In genomic region chr3:136602818-136603217, GRCh38 we compare ENCODE assay signal across 21 cellular contexts.
"Had no signal": no experiment of that assay in that cellular context is flagged by ENCODE, and none has a peak within 500 bp of the region (broad histone marks: within the 10 kb centered on the region; RNA-seq: fewer than 3 reads in every experiment).

No MANE protein-coding gene starts in this region.

- H3K4me3 ChIP-seq: MG63 had no signal

- H3K27ac ChIP-seq: RWPE1 had no signal

- H3K9me3 ChIP-seq: MG63, SK-N-SH had no signal

- ATAC-seq: Panc1, PC-3 had no signal

- H3K9ac ChIP-seq: SK-N-SH had no signal

- H3K4me2 ChIP-seq: SK-N-SH had no signal

- DNase-seq: Karpas-422, KG1, NCI-H1092, NCI-H1105 treated with DMSO at 0.1 percent for 48 hours, NCI-H1417 treated with DMSO at 0.1 percent for 48 hours, NCI-H146, NCI-H1694 treated with DMSO at 0.1 percent for 48 hours, NCI-H1930, NCI-H2081, NCI-H2107, NCI-H2227 treated with DMSO at 0.1 percent for 48 hours, NCI-H510A, NCI-H524 treated with DMSO at 0.1 percent for 48 hours, NCI-H69, NCI-H774, PC-3, SHP77, SK-N-SH had no signal

- H3K27me3 ChIP-seq: MG63 had no signal
